In the genomic region with DNA sequence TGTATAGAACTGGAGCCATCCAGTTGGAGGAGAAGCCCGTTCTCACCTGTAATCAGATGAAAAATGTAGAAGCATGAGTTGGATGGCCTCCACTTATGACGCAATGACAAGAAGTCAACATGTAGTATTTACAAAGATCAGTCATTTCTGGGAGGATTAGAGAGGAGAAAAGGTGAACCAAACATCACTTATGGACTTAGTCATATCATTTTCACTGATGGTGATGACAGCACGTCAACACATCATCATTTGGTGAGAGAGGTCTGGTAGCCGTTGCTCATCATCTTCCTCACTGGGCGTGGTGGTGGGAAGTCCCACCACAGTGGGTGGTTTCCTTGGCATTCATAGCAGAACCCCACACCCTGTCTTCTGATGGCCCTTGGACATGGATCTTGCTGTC, we compare ENCODE assay signal across 10 cellular contexts.
DNase-seq lines count a peak whose midpoint lies in the region.
"Had no signal": no experiment of that assay in that cellular context is flagged by ENCODE, and none has a peak within 500 bp of the region (broad histone marks: within the 10 kb centered on the region; RNA-seq: fewer than 3 reads in every experiment).

No MANE protein-coding gene starts in this region.

- DNase-seq in activated naive CD4-positive, alpha-beta T cell treated with Interleukin-2 at 50 U/mL for 16 hours: peak; percentile 37
- no peak for DNase-seq in activated naive CD4-positive, alpha-beta T cell (lab: John Stamatoyannopoulos, UW)
- peak; percentile 40 for DNase-seq in HT1080 (ENCODE audit: low read depth)
- DNase-seq in amniotic epithelial cell (ENCODE audit: low read depth): peak; percentile 33
- DNase-seq in stimulated activated CD8-positive, alpha-beta memory T cell treated with anti-CD3 and anti-CD28 coated beads, Interleukin-15, amount 100 ng/mL, for 48 hours (ENCODE audit: low read depth in 2 of 2): peak; percentile 43 to 67
- DNase-seq in NCI-H748 (lab: John Stamatoyannopoulos, UW; ENCODE audit: unreplicated experiment): no peak
- no peak for DNase-seq in kidney glomerular epithelial cell (lab: John Stamatoyannopoulos, UW)
- no peak for DNase-seq in NCI-H82 (lab: John Stamatoyannopoulos, UW)
- DNase-seq: activated gamma-delta T cell treated with Interleukin-2 at 50 U/mL for 16 hours, cerebellar nuclear complex had no signal

Comparison
In these comparisons a context has a peak if more than half of its experiments do, and no peak if none do; other contexts are left out.
1. DNase-seq: peak in activated naive CD4-positive, alpha-beta T cell treated with Interleukin-2 at 50 U/mL for 16 hours (single experiment), HT1080 (single experiment), amniotic epithelial cell (single experiment) and stimulated activated CD8-positive, alpha-beta memory T cell treated with anti-CD3 and anti-CD28 coated beads, Interleukin-15, amount 100 ng/mL, for 48 hours (2 of 2); none in activated naive CD4-positive, alpha-beta T cell (0 of 4), NCI-H748 (single experiment), kidney glomerular epithelial cell (single experiment) and NCI-H82 (single experiment).